In the genomic region with DNA sequence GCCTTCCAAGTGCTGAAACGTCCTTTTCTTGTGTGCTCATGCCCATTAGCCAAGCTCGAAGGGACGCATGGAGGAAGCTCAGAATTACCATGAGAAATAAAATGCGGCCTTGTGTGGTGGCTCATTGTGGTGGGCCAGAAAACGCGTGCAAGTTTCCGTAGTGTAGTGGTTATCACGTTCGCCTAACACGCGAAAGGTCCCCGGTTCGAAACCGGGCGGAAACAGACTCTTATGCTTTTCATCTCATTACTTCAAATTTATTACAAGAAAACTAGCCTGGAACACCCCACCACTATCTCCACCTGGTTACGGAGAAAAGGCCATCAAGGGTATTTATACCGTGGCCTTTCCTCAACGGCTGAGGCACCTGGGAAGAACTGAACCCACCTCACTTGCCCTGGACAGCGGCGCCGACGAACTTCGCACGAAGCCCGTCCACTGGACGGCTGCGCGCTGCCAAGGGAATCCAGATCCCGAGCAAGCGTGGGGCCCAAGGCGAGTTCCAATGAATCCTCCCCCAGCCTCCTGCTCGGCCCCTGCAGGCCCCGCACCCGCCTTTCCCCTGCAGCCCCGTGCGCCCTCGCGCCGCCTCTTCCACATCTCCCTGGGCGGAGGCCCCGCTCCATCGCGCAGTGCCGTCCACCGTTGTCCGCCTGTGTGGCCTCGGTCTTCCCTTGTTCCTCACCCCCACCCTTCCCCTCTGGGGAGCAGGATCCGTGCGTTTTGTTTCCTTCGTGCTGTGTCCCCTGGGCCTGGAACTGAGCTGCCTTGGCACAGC, we compare ENCODE assay signal across 8 cellular contexts. TPM values are rescaled to one million over a fixed set of nuclear protein-coding genes. Genes with fewer than 3 reads are reported as not detected.
DNase-seq lines count a peak whose midpoint lies in the region; TF ChIP-seq lines count a peak whose summit lies in the region.
"Not testable (repeated sequence)": the region's sequence is repeated elsewhere in the genome, so short reads cannot be mapped to it uniquely, and the experiment has no call there.

No MANE protein-coding gene starts in this region.

- H2AFZ ChIP-seq in mesenchymal stem cell (ENCODE audit: low read depth, low read length) = not testable (repeated sequence)

- H3K27me3 Mint-ChIP-seq in CD8-positive, alpha-beta memory T cell = peaks cover 71 to 89% of the 10 kb centered on the region in 2 donors
- peaks cover 55% of the 10 kb centered on the region for H3K27me3 Mint-ChIP-seq in activated T-helper 1 cell treated with anti-CD3 and anti-CD28 coated beads, Interleukin-12 subunit alpha, Interleukin-12 subunit beta, Interleukin-2, Interleukin-4 antibody, amounts not matched to agents 30 ng/mL and 10 ng/mL and 1 ng/mL, durations not matched to agents 14 hours and 24 hours and 36 hours (ENCODE audit: insufficient read depth)
- H3K27me3 Mint-ChIP-seq in endothelial cell (ENCODE audit: unreplicated experiment) = peaks cover 28% of the 10 kb centered on the region

- POLR2A ChIA-PET in CD8-positive, alpha-beta memory T cell (lab: Charles Lee) = not testable (repeated sequence)

- not testable (repeated sequence) for H2BK15ac ChIP-seq in mesenchymal stem cell (ENCODE audit: low read depth, poor library complexity, severe bottlenecking)

- peaks cover 19% of the 10 kb centered on the region for H3K27me3 ChIP-seq in CD8-positive, alpha-beta memory T cell (ENCODE audit: insufficient read depth, low read length, poor library complexity, severe bottlenecking)
- peaks cover 5 to 16% of the 10 kb centered on the region in 2 experiments for H3K27me3 ChIP-seq in mesenchymal stem cell (ENCODE audit: control insufficient read depth in 1 of 2, insufficient read depth in 1 of 2, low read length in 2 of 2)

- H3K9ac ChIP-seq in mesenchymal stem cell (ENCODE audit: low read length) = not testable (repeated sequence)

- CTCF ChIA-PET in CD8-positive, alpha-beta memory T cell (lab: Charles Lee) = interaction anchor here (1.5 to 2.6 kb wide), 3 partner anchors 15 to 91 kb away, joined by 3 to 8 read pairs (median 8); a partner anchor contains a TSS

- under 1% methylated on average over 47 of the region's 50 CpGs for WGBS in mesenchymal stem cell

- H2BK5ac ChIP-seq in mesenchymal stem cell (ENCODE audit: low read depth, low read length, poor library complexity, severe bottlenecking) = not testable (repeated sequence)

- not testable (repeated sequence) for H3K4me3 ChIP-seq in CD8-positive, alpha-beta memory T cell (ENCODE audit: low read length)
- peak overlapping the region; percentile 31 to 73 for H3K4me3 ChIP-seq in mesenchymal stem cell (ENCODE audit: insufficient read depth in 1 of 2, low read depth in 1 of 2, low read length in 2 of 2)

- not testable (repeated sequence) for H3K36me3 ChIP-seq in CD8-positive, alpha-beta memory T cell (ENCODE audit: insufficient read depth, low read length); mesenchymal stem cell (ENCODE audit: control insufficient read depth in 1 of 2, insufficient read depth in 2 of 2, low read depth in 1 of 2, low read length in 2 of 2)

- intact Hi-C loops in activated T-helper 1 cell treated with anti-CD3 and anti-CD28 coated beads, Interleukin-12 subunit alpha, Interleukin-12 subunit beta, Interleukin-2, Interleukin-4 antibody, amounts not matched to agents 30 ng/mL and 10 ng/mL and 1 ng/mL, durations not matched to agents 14 hours and 24 hours and 36 hours (cut with micrococcal nuclease) = loop anchor here (5.0 kb wide), 3 partner anchors 52 to 117 kb away; no protein-coding TSS in a partner anchor

- DNase-seq in CD8-positive, alpha-beta memory T cell = peak; percentile 32 to 79 (median 61)
- DNase-seq in H4 (ENCODE audit: low spot score) = peak; percentile 83
- DNase-seq in NCI-H146 treated with DMSO at 0.1 percent for 48 hours (lab: John Stamatoyannopoulos, UW; ENCODE audit: unreplicated experiment) = peak; percentile 36
- DNase-seq in T-helper 2 cell = peak in 4 of 5 experiments; percentile 57 to 77 (median 62)
- peak; percentile 55 for DNase-seq in activated T-helper 1 cell treated with anti-CD3 and anti-CD28 coated beads, Interleukin-12 subunit alpha, Interleukin-12 subunit beta, Interleukin-2, Interleukin-4 antibody, amounts not matched to agents 30 ng/mL and 10 ng/mL and 1 ng/mL, durations not matched to agents 14 hours and 24 hours and 36 hours (ENCODE audit: low spot score)
- peak; percentile 79 for DNase-seq in endothelial cell (ENCODE audit: low spot score)
- DNase-seq in mesenchymal stem cell = peak; percentile 78
- DNase-seq in stimulated activated CD8-positive, alpha-beta memory T cell treated with anti-CD3 and anti-CD28 coated beads, Interleukin-15, amount 100 ng/mL, for 1 hour (ENCODE audit: low read depth) = peak; percentile 58

- not testable (repeated sequence) for H3K36me3 Mint-ChIP-seq in CD8-positive, alpha-beta memory T cell; activated T-helper 1 cell treated with anti-CD3 and anti-CD28 coated beads, Interleukin-12 subunit alpha, Interleukin-12 subunit beta, Interleukin-2, Interleukin-4 antibody, amounts not matched to agents 30 ng/mL and 10 ng/mL and 1 ng/mL, durations not matched to agents 14 hours and 24 hours and 36 hours (ENCODE audit: low read depth); endothelial cell (ENCODE audit: low read depth, unreplicated experiment)

- H2BK120ac ChIP-seq in mesenchymal stem cell (ENCODE audit: low read depth, low read length) = not testable (repeated sequence)

- H3K4me2 ChIP-seq in mesenchymal stem cell (ENCODE audit: low read length, poor library complexity, severe bottlenecking) = peak overlapping the region; percentile 51

- not testable (repeated sequence) for H3K27ac ChIP-seq in CD8-positive, alpha-beta memory T cell (ENCODE audit: low read depth, low read length)
- H3K27ac ChIP-seq in mesenchymal stem cell (ENCODE audit: low read length, poor library complexity, severe bottlenecking) = peak overlapping the region; percentile 52

- peak overlapping the region in 5 of 8 donors; percentile 16 to 90 (median 65) for H3K27ac Mint-ChIP-seq in CD8-positive, alpha-beta memory T cell
- peak overlapping the region; percentile 79 for H3K27ac Mint-ChIP-seq in activated T-helper 1 cell treated with anti-CD3 and anti-CD28 coated beads, Interleukin-12 subunit alpha, Interleukin-12 subunit beta, Interleukin-2, Interleukin-4 antibody, amounts not matched to agents 30 ng/mL and 10 ng/mL and 1 ng/mL, durations not matched to agents 14 hours and 24 hours and 36 hours
- H3K27ac Mint-ChIP-seq in endothelial cell (ENCODE audit: unreplicated experiment) = not testable (repeated sequence)

- peak overlapping the region in 1 of 2 experiments; percentile 0 for H3K14ac ChIP-seq in mesenchymal stem cell (ENCODE audit: low read length in 2 of 2)

- H2BK12ac ChIP-seq in mesenchymal stem cell (ENCODE audit: low read length in 2 of 2) = not testable (repeated sequence)

- peak overlapping the region; percentile 19 for H4K8ac ChIP-seq in mesenchymal stem cell (ENCODE audit: low read length)

- H3K4ac ChIP-seq in mesenchymal stem cell (ENCODE audit: low read depth in 1 of 2, low read length in 2 of 2) = not testable (repeated sequence)

- not testable (repeated sequence) for H3K79me1 ChIP-seq in mesenchymal stem cell (replicated peaks; ENCODE audit: low read length, poor library complexity, severe bottlenecking)

- not testable (repeated sequence) for H2AK5ac ChIP-seq in mesenchymal stem cell (ENCODE audit: low read length, severe bottlenecking)

- H3K18ac ChIP-seq in mesenchymal stem cell (ENCODE audit: low read depth in 1 of 2, low read length in 2 of 2) = peak overlapping the region in 1 of 2 experiments; percentile 3

- not testable (repeated sequence) for H3K9me3 ChIP-seq in CD8-positive, alpha-beta memory T cell (ENCODE audit: low read length); mesenchymal stem cell (ENCODE audit: control insufficient read depth, low read length)

- H3K4me1 ChIP-seq in CD8-positive, alpha-beta memory T cell (ENCODE audit: insufficient read depth, low read length) = peaks cover 22% of the 10 kb centered on the region
- H3K4me1 ChIP-seq in mesenchymal stem cell (ENCODE audit: control insufficient read depth, insufficient read depth, low read depth, low read length) = peaks cover 24% of the 10 kb centered on the region

- peak overlapping the region in 5 of 7 donors; percentile 33 to 74 (median 55) for H3K4me3 Mint-ChIP-seq in CD8-positive, alpha-beta memory T cell
- H3K4me3 Mint-ChIP-seq in activated T-helper 1 cell treated with anti-CD3 and anti-CD28 coated beads, Interleukin-12 subunit alpha, Interleukin-12 subunit beta, Interleukin-2, Interleukin-4 antibody, amounts not matched to agents 30 ng/mL and 10 ng/mL and 1 ng/mL, durations not matched to agents 14 hours and 24 hours and 36 hours = peak overlapping the region; percentile 61
- peak overlapping the region; percentile 33 for H3K4me3 Mint-ChIP-seq in endothelial cell (ENCODE audit: unreplicated experiment)

- not testable (repeated sequence) for H4K91ac ChIP-seq in mesenchymal stem cell (ENCODE audit: low read length)

- not testable (repeated sequence) for TF ChIP-seq CTCF in endothelial cell (IDR thresholded peaks at IDR 0.05; ENCODE audit: unreplicated experiment)

- not testable (repeated sequence) for H3K23ac ChIP-seq in mesenchymal stem cell (ENCODE audit: low read length in 2 of 2)

- peaks cover 20 to 53% (median 48%) of the 10 kb centered on the region in 3 donors for H3K4me1 Mint-ChIP-seq in CD8-positive, alpha-beta memory T cell
- H3K4me1 Mint-ChIP-seq in activated T-helper 1 cell treated with anti-CD3 and anti-CD28 coated beads, Interleukin-12 subunit alpha, Interleukin-12 subunit beta, Interleukin-2, Interleukin-4 antibody, amounts not matched to agents 30 ng/mL and 10 ng/mL and 1 ng/mL, durations not matched to agents 14 hours and 24 hours and 36 hours (ENCODE audit: low read depth) = peaks cover 70% of the 10 kb centered on the region
- peaks cover 30% of the 10 kb centered on the region for H3K4me1 Mint-ChIP-seq in endothelial cell (ENCODE audit: unreplicated experiment)

- H3K9me3 Mint-ChIP-seq in CD8-positive, alpha-beta memory T cell; activated T-helper 1 cell treated with anti-CD3 and anti-CD28 coated beads, Interleukin-12 subunit alpha, Interleukin-12 subunit beta, Interleukin-2, Interleukin-4 antibody, amounts not matched to agents 30 ng/mL and 10 ng/mL and 1 ng/mL, durations not matched to agents 14 hours and 24 hours and 36 hours; endothelial cell (ENCODE audit: unreplicated experiment): not testable (repeated sequence)

RNA-seq across cellular contexts. Expression of a gene that starts 22.3 kb away (rescaled TPM):
- total RNA-seq in CD8-positive, alpha-beta memory T cell = not detected
- polyA plus RNA-seq in CD8-positive, alpha-beta memory T cell = not detected
- total RNA-seq in H4 (2014; rRNA removed; shearing (Covaris generic)) = not detected in 2 replicates
- not detected in 2 replicates for total RNA-seq in activated T-helper 1 cell treated with anti-CD3 and anti-CD28 coated beads, Interleukin-12 subunit alpha, Interleukin-12 subunit beta, Interleukin-2, Interleukin-4 antibody, amounts not matched to agents 30 ng/mL and 10 ng/mL and 1 ng/mL, durations not matched to agents 14 hours and 24 hours and 36 hours
- not detected for total RNA-seq in endothelial cell (ENCODE audit: unreplicated experiment)
- polyA plus RNA-seq in mesenchymal stem cell (2013, experiment 1 of 2) = not detected
- not detected for polyA plus RNA-seq in mesenchymal stem cell (2013, experiment 2 of 2)

RNA-seq across cellular contexts. Expression of a gene that starts 35.3 kb away (rescaled TPM):
- total RNA-seq in CD8-positive, alpha-beta memory T cell = 1 to 10 TPM; 2.2 to 2.3 TPM
- polyA plus RNA-seq in CD8-positive, alpha-beta memory T cell = 0.74 TPM
- 0.10 and 0.27 TPM in 2 replicates for total RNA-seq in H4 (2014; rRNA removed; shearing (Covaris generic))
- total RNA-seq in activated T-helper 1 cell treated with anti-CD3 and anti-CD28 coated beads, Interleukin-12 subunit alpha, Interleukin-12 subunit beta, Interleukin-2, Interleukin-4 antibody, amounts not matched to agents 30 ng/mL and 10 ng/mL and 1 ng/mL, durations not matched to agents 14 hours and 24 hours and 36 hours = 1.5 and 1.8 TPM in 2 replicates
- total RNA-seq in endothelial cell (ENCODE audit: unreplicated experiment) = not detected
- 1.8 TPM for polyA plus RNA-seq in mesenchymal stem cell (2013, experiment 1 of 2)
- 1.4 TPM for polyA plus RNA-seq in mesenchymal stem cell (2013, experiment 2 of 2)

RNA-seq across cellular contexts. Expression of a gene that starts 38.7 kb away (rescaled TPM):
- total RNA-seq in CD8-positive, alpha-beta memory T cell = not detected
- not detected for polyA plus RNA-seq in CD8-positive, alpha-beta memory T cell
- total RNA-seq in H4 (2014; rRNA removed; shearing (Covaris generic)) = not detected in 2 replicates
- not detected in 2 replicates for total RNA-seq in activated T-helper 1 cell treated with anti-CD3 and anti-CD28 coated beads, Interleukin-12 subunit alpha, Interleukin-12 subunit beta, Interleukin-2, Interleukin-4 antibody, amounts not matched to agents 30 ng/mL and 10 ng/mL and 1 ng/mL, durations not matched to agents 14 hours and 24 hours and 36 hours
- total RNA-seq in endothelial cell (ENCODE audit: unreplicated experiment) = not detected
- polyA plus RNA-seq in mesenchymal stem cell (2013, experiment 1 of 2) = not detected
- polyA plus RNA-seq in mesenchymal stem cell (2013, experiment 2 of 2) = not detected

RNA-seq across cellular contexts. Expression of a gene that starts 53.4 kb away (rescaled TPM):
- 10 to 100 TPM; 35.2 to 42.7 TPM for total RNA-seq in CD8-positive, alpha-beta memory T cell
- 2.2 TPM for polyA plus RNA-seq in CD8-positive, alpha-beta memory T cell
- total RNA-seq in H4 (2014; rRNA removed; shearing (Covaris generic)) = 10.5 and 12.0 TPM in 2 replicates
- total RNA-seq in activated T-helper 1 cell treated with anti-CD3 and anti-CD28 coated beads, Interleukin-12 subunit alpha, Interleukin-12 subunit beta, Interleukin-2, Interleukin-4 antibody, amounts not matched to agents 30 ng/mL and 10 ng/mL and 1 ng/mL, durations not matched to agents 14 hours and 24 hours and 36 hours = 31.8 and 34.8 TPM in 2 replicates
- total RNA-seq in endothelial cell (ENCODE audit: unreplicated experiment) = 21.8 TPM
- polyA plus RNA-seq in mesenchymal stem cell (2013, experiment 1 of 2) = 19.1 TPM
- polyA plus RNA-seq in mesenchymal stem cell (2013, experiment 2 of 2) = 19.0 TPM
